9 cellular contexts compared by ENCODE assay signal in genomic region chr2:12720752-12721151, GRCh38. TPM values are rescaled to one million over a fixed set of nuclear protein-coding genes. Genes with fewer than 3 reads are reported as not detected.
DNase-seq lines count a peak whose midpoint lies in the region; ATAC-seq, FAIRE-seq and TF ChIP-seq lines count a peak whose summit lies in the region.
"Had no signal": no experiment of that assay in that cellular context is flagged by ENCODE, and none has a peak within 500 bp of the region (broad histone marks: within the 10 kb centered on the region; RNA-seq: fewer than 3 reads in every experiment).

No MANE protein-coding gene starts in this region.

- H3K9me3 ChIP-seq in neuron (ENCODE audit: low read length) = no peaks in the 10 kb centered on the region

- H3K27me3 Mint-ChIP-seq in IgD-negative memory B cell = no peaks in the 10 kb centered on the region
- H3K27me3 Mint-ChIP-seq in stimulated activated memory B cell treated with anti-CD40 and anti-IgM and Interleukin-4, amounts not matched to agents 10 μg/mL and 1 μg/mL and 100 μg/mL, for 72 hours = no peaks in the 10 kb centered on the region

- no peak for ATAC-seq in stimulated activated memory B cell treated with anti-CD40 and anti-IgM and Interleukin-4, amounts not matched to agents 10 μg/mL and 1 μg/mL and 100 μg/mL, for 72 hours

- no peak for FAIRE-seq in GM12892 (lab: Jason Lieb, UNC)

- peaks cover 8% of the 10 kb centered on the region for H3K36me3 Mint-ChIP-seq in IgD-negative memory B cell
- H3K36me3 Mint-ChIP-seq in stimulated activated memory B cell treated with anti-CD40 and anti-IgM and Interleukin-4, amounts not matched to agents 10 μg/mL and 1 μg/mL and 100 μg/mL, for 72 hours = peaks cover 11% of the 10 kb centered on the region

- peak overlapping the region in 45 of 59 donors; percentile 1 to 98 (median 94) for H3K27ac ChIP-seq in dorsolateral prefrontal cortex

- H3K27me3 ChIP-seq in BJ (ENCODE audit: control insufficient read depth, insufficient read depth, low read length) = no peaks in the 10 kb centered on the region
- no peaks in the 10 kb centered on the region for H3K27me3 ChIP-seq in dorsolateral prefrontal cortex
- no peaks in the 10 kb centered on the region for H3K27me3 ChIP-seq in neuron (ENCODE audit: insufficient read depth, low read length)

- H3K4me3 ChIP-seq in BJ (ENCODE audit: low read depth, low read length) (peak overlapping the region; percentile 77), dorsolateral prefrontal cortex (peak overlapping the region in 56 of 59 donors; percentile 48 to 93 (median 85)), neuron (ENCODE audit: low read length) (peak overlapping the region; percentile 80)

- no peak for TF ChIP-seq POLR2A in GM12892 (IDR thresholded peaks at IDR 0.05; ENCODE audit: low read depth, low read length)

- TF ChIP-seq CTCF in BJ (IDR thresholded peaks at IDR 0.05; ENCODE audit: insufficient read depth, low read depth, low read length) = no peak
- TF ChIP-seq CTCF in dorsolateral prefrontal cortex (IDR thresholded peaks at IDR 0.05 in 54 of 56, conservative IDR thresholded peaks at IDR 0.05 in 2 of 56; ENCODE audit: low read depth in 1 of 56, partially characterized antibody in 56 of 56) = no peak

- intact Hi-C loops in dorsolateral prefrontal cortex (cut with DNase I) = no loop called here

- CTCF ChIA-PET in BJ (lab: Yijun Ruan, JAX) = interaction anchor here (1.3 to 5.7 kb wide), 5 partner anchors 89 to 286 kb away, joined by 3 to 40 read pairs (median 7); no protein-coding TSS in a partner anchor

- no peak overlapping the region for H2AFZ ChIP-seq in neuron (ENCODE audit: low read depth, low read length)

- H3K9me3 Mint-ChIP-seq in IgD-negative memory B cell = no peaks in the 10 kb centered on the region
- H3K9me3 Mint-ChIP-seq in stimulated activated memory B cell treated with anti-CD40 and anti-IgM and Interleukin-4, amounts not matched to agents 10 μg/mL and 1 μg/mL and 100 μg/mL, for 72 hours = no peaks in the 10 kb centered on the region

- H3K36me3 ChIP-seq in BJ (ENCODE audit: control insufficient read depth, insufficient read depth, low read length) (peaks cover 13% of the 10 kb centered on the region), neuron (ENCODE audit: insufficient read depth, low read length) (peaks cover 30% of the 10 kb centered on the region)

- H3K4me1 ChIP-seq in neuron (ENCODE audit: insufficient read depth, low read length) = peaks cover 27% of the 10 kb centered on the region

- peak overlapping the region; percentile 92 to 97 (median 96) for H3K4me3 Mint-ChIP-seq in IgD-negative memory B cell
- H3K4me3 Mint-ChIP-seq in stimulated activated memory B cell treated with anti-CD40 and anti-IgM and Interleukin-4, amounts not matched to agents 10 μg/mL and 1 μg/mL and 100 μg/mL, for 72 hours = no peak overlapping the region

- H3K27ac Mint-ChIP-seq in IgD-negative memory B cell = peak overlapping the region in 1 of 3 donors; percentile 94
- H3K27ac Mint-ChIP-seq in stimulated activated memory B cell treated with anti-CD40 and anti-IgM and Interleukin-4, amounts not matched to agents 10 μg/mL and 1 μg/mL and 100 μg/mL, for 72 hours = no peak overlapping the region

- DNase-seq in BJ (ENCODE audit: low read depth) (no peak), dorsolateral prefrontal cortex (no peak), GM12892 (ENCODE audit: insufficient read length) (no peak), NCI-H748 (lab: John Stamatoyannopoulos, UW; ENCODE audit: unreplicated experiment) (no peak)
- no peak for DNase-seq in stimulated activated CD4-positive, alpha-beta T cell treated with anti-CD3 and anti-CD28 coated beads, Interleukin-1b, Interleukin-23, amount 100 ng/mL, for 48 hours
- DNase-seq: activated gamma-delta T cell had no signal

- POLR2A ChIA-PET in BJ (lab: Charles Lee) = no interaction called here

- H3K4me1 Mint-ChIP-seq in IgD-negative memory B cell = peaks cover 53 to 62% (median 57%) of the 10 kb centered on the region in 3 donors
- H3K4me1 Mint-ChIP-seq in stimulated activated memory B cell treated with anti-CD40 and anti-IgM and Interleukin-4, amounts not matched to agents 10 μg/mL and 1 μg/mL and 100 μg/mL, for 72 hours = peaks cover 80% of the 10 kb centered on the region

RNA-seq across cellular contexts. Expression of gene TRIB2, which starts 4.0 kb away (rescaled TPM):
- polyA plus RNA-seq in BJ (2011; rRNA removed) (11.0 and 12.5 TPM in 2 replicates), IgD-negative memory B cell (41.2 TPM)
- polyA minus RNA-seq in BJ (2011; rRNA and poly(A)+ RNA removed) = 21.2 and 23.6 TPM in 2 replicates
- 10 to 100 TPM; 21.5 to 86.6 (median 38.2) TPM for total RNA-seq in dorsolateral prefrontal cortex
- 2.2 TPM for polyA plus RNA-seq in GM12892 (2012; ENCODE audit: missing spikeins)
